Comparison of ENCODE assay signal across 1 cellular context in genomic region chr19:55114566-55115145, GRCh38.
TF ChIP-seq lines count a peak whose summit lies in the region.

No MANE protein-coding gene starts in this region.

TF ChIP-seq in GM23338, 12 proteins besides CTCF, POLR2A, EP300 and RAD21 (continued from another document):
- TF ChIP-seq ZNF462 (CRISPR knock-in tag; IDR thresholded peaks at IDR 0.05): no peak
- no peak for TF ChIP-seq EZH2phosphoT487 (IDR thresholded peaks at IDR 0.05; ENCODE audit: unreplicated experiment)
- no peak for TF ChIP-seq STAT1 (IDR thresholded peaks at IDR 0.05; ENCODE audit: unreplicated experiment)
- TF ChIP-seq JUNB (IDR thresholded peaks at IDR 0.05; ENCODE audit: unreplicated experiment): no peak
- TF ChIP-seq ZNF331 (CRISPR knock-in tag; IDR thresholded peaks at IDR 0.05; ENCODE audit: low read depth): no peak
- TF ChIP-seq ETS1 (IDR thresholded peaks at IDR 0.05): no peak
- TF ChIP-seq NANOG (IDR thresholded peaks at IDR 0.05; ENCODE audit: borderline replicate concordance): no peak
